ENCODE assay signal across 11 cellular contexts in genomic region chr16:87966685-87967185, GRCh38. TPM values are rescaled to one million over a fixed set of nuclear protein-coding genes. Genes with fewer than 3 reads are reported as not detected.
DNase-seq lines count a peak whose midpoint lies in the region; TF ChIP-seq lines count a peak whose summit lies in the region.
"Had no signal": no experiment of that assay in that cellular context is flagged by ENCODE, and none has a peak within 500 bp of the region (broad histone marks: within the 10 kb centered on the region; RNA-seq: fewer than 3 reads in every experiment).

No MANE protein-coding gene starts in this region.

- peak overlapping the region; percentile 67 for H3K27ac ChIP-seq in caudate nucleus (ENCODE audit: low read depth, low read length)
- peak overlapping the region; percentile 84 to 87 (median 86) for H3K27ac ChIP-seq in thyroid gland

- TF ChIP-seq CTCF in thyroid gland (IDR thresholded peaks at IDR 0.05), result no peak

- WGBS in thyroid gland, 2 donors, result 12 to 15% methylated on average over 14 of the region's 14 CpGs

- peak; percentile 56 for DNase-seq in activated CD4-positive, alpha-beta T cell treated with anti-CD3 and anti-CD28 coated beads, Interleukin-2, amount 10 ng/mL, durations not matched to agents 24 days and 14 days
- no peak for DNase-seq in activated CD4-positive, alpha-beta T cell treated with anti-CD3 and anti-CD28 coated beads, Interleukin-2, amount 50 U/mL, for 4 hours
- peak in 4 of 61 donors; percentile 8 to 19 (median 12) for DNase-seq in caudate nucleus (lab: John Stamatoyannopoulos, UW)
- DNase-seq in medulla oblongata (ENCODE audit: extremely low spot score), result peak; percentile 40
- peak; percentile 73 to 81 for DNase-seq in thyroid gland
- no peak for DNase-seq in NCI-H226
- DNase-seq in GOT3 (lab: John Stamatoyannopoulos, UW), result no peak
- DNase-seq in NK-92 (lab: John Stamatoyannopoulos, UW; ENCODE audit: unreplicated experiment), result no peak
- DNase-seq: stimulated activated CD4-positive, alpha-beta T cell treated with anti-CD3 and anti-CD28 coated beads, Interleukin-4, amount 100 ng/mL, for 1 hour had no signal

- H3K36me3 Mint-ChIP-seq in activated CD4-positive, alpha-beta T cell treated with anti-CD3 and anti-CD28 coated beads, Interleukin-2, amount 10 ng/mL, durations not matched to agents 24 days and 14 days (ENCODE audit: low read depth), result peaks cover 37% of the 10 kb centered on the region

- H3K27me3 Mint-ChIP-seq in activated CD4-positive, alpha-beta T cell treated with anti-CD3 and anti-CD28 coated beads, Interleukin-2, amount 10 ng/mL, durations not matched to agents 24 days and 14 days, result no peaks in the 10 kb centered on the region
- H3K27me3 Mint-ChIP-seq: IgD-negative memory B cell had no signal

- peaks cover 47% of the 10 kb centered on the region for H3K4me1 Mint-ChIP-seq in activated CD4-positive, alpha-beta T cell treated with anti-CD3 and anti-CD28 coated beads, Interleukin-2, amount 10 ng/mL, durations not matched to agents 24 days and 14 days

- H3K36me3 ChIP-seq in thyroid gland, result no peaks in the 10 kb centered on the region

- TF ChIP-seq POLR2A in thyroid gland (IDR thresholded peaks at IDR 0.05), result peak in 1 of 2 donors; percentile 20

- peak overlapping the region; percentile 23 for H3K4me3 Mint-ChIP-seq in activated CD4-positive, alpha-beta T cell treated with anti-CD3 and anti-CD28 coated beads, Interleukin-2, amount 10 ng/mL, durations not matched to agents 24 days and 14 days

- no peaks in the 10 kb centered on the region for H3K9me3 ChIP-seq in thyroid gland

- peaks cover 13% of the 10 kb centered on the region for H3K9me3 Mint-ChIP-seq in activated CD4-positive, alpha-beta T cell treated with anti-CD3 and anti-CD28 coated beads, Interleukin-2, amount 10 ng/mL, durations not matched to agents 24 days and 14 days

- H3K4me3 ChIP-seq in thyroid gland (replicated peaks in 1 of 3), result no peak overlapping the region
- H3K4me3 ChIP-seq: A549 had no signal

- H3K4me1 ChIP-seq in thyroid gland, result peaks cover 27 to 30% of the 10 kb centered on the region in 2 donors
- H3K4me1 ChIP-seq: A549 had no signal

- peak overlapping the region; percentile 72 for H3K27ac Mint-ChIP-seq in activated CD4-positive, alpha-beta T cell treated with anti-CD3 and anti-CD28 coated beads, Interleukin-2, amount 10 ng/mL, durations not matched to agents 24 days and 14 days

- intact Hi-C loops in activated CD4-positive, alpha-beta T cell treated with anti-CD3 and anti-CD28 coated beads, Interleukin-2, amount 10 ng/mL, durations not matched to agents 24 days and 14 days (cut with micrococcal nuclease), result no loop called here
- intact Hi-C loops in thyroid gland (cut with DNase I), result no loop called here

- no peaks in the 10 kb centered on the region for H3K27me3 ChIP-seq in thyroid gland

RNA-seq across cellular contexts. Expression of gene BANP, which starts 15.5 kb away (rescaled TPM):
- 36.8 and 44.9 TPM in 2 replicates for total RNA-seq in activated CD4-positive, alpha-beta T cell treated with anti-CD3 and anti-CD28 coated beads, Interleukin-2, amount 10 ng/mL, durations not matched to agents 24 days and 14 days
- total RNA-seq in thyroid gland, result 10 to 100 TPM; 22.8 to 42.7 (median 29.8) TPM

RNA-seq across cellular contexts. Expression of gene CA5A, which starts 30.4 kb away (rescaled TPM):
- not detected in 2 replicates for total RNA-seq in activated CD4-positive, alpha-beta T cell treated with anti-CD3 and anti-CD28 coated beads, Interleukin-2, amount 10 ng/mL, durations not matched to agents 24 days and 14 days
- not detected for total RNA-seq in thyroid gland

Comparison
In these comparisons a context has a peak if more than half of its experiments do, and no peak if none do; other contexts are left out.
1. DNase-seq: peak in activated CD4-positive, alpha-beta T cell treated with anti-CD3 and anti-CD28 coated beads, Interleukin-2, amount 10 ng/mL, durations not matched to agents 24 days and 14 days (single experiment), medulla oblongata (single experiment) and thyroid gland (2 of 2); none in activated CD4-positive, alpha-beta T cell treated with anti-CD3 and anti-CD28 coated beads, Interleukin-2, amount 50 U/mL, for 4 hours (0 of 2), NCI-H226 (single experiment), GOT3 (single experiment) and NK-92 (single experiment).